24 cellular contexts compared by ENCODE assay signal in genomic region chr9:120303519-120303918, GRCh38.
"Had no signal": no experiment of that assay in that cellular context is flagged by ENCODE, and none has a peak within 500 bp of the region (broad histone marks: within the 10 kb centered on the region; RNA-seq: fewer than 3 reads in every experiment).

No MANE protein-coding gene starts in this region.

- DNase-seq: hippocampal formation; kidney; left colon; left lung; naive thymus-derived CD8-positive, alpha-beta T cell; nucleus accumbens; psoas muscle; right lobe of liver; stimulated activated CD4-positive, alpha-beta T cell treated with anti-CD3 and anti-CD28 coated beads, Interleukin-1b, Interleukin-23, amount 100 ng/mL, for 48 hours; stimulated activated CD4-positive, alpha-beta T cell treated with anti-CD3 and anti-CD28 coated beads, Interleukin-2, amount 100 ng/mL, for 48 hours; stimulated activated CD4-positive, alpha-beta T cell treated with anti-CD3 and anti-CD28 coated beads, Interleukin-4, amount 100 ng/mL, for 4 hours; stimulated activated CD8-positive, alpha-beta memory T cell treated with anti-CD3 and anti-CD28 coated beads, Interleukin-4, amount 100 ng/mL, for 48 hours; stimulated activated naive B cell treated with anti-CD40 and anti-IgM and Interleukin-4, amounts not matched to agents 10 μg/mL and 1 μg/mL and 100 μg/mL, for 72 hours; stimulated activated naive CD8-positive, alpha-beta T cell treated with anti-CD3 and anti-CD28 coated beads, Interleukin-15, Interleukin-2, amounts not matched to agents 100 U/mL and 50 U/mL, for 24 hours; stomach; testis; thyroid gland; transverse colon; upper lobe of left lung had no signal

- H3K27ac ChIP-seq: left lung, parathyroid adenoma, psoas muscle, right lobe of liver, stomach, testis, thyroid gland, transverse colon, upper lobe of left lung had no signal

- H3K9me3 ChIP-seq: left lung, psoas muscle, right lobe of liver, stomach, testis, thyroid gland, transverse colon, upper lobe of left lung had no signal

- H3K27me3 ChIP-seq: left lung, right lobe of liver, stomach, testis, thyroid gland, transverse colon, upper lobe of left lung had no signal

- H3K9me3 Mint-ChIP-seq: stimulated activated naive B cell treated with anti-CD40 and anti-IgM and Interleukin-4, amounts not matched to agents 10 μg/mL and 1 μg/mL and 100 μg/mL, for 72 hours had no signal

- H3K4me3 ChIP-seq: left lung, psoas muscle, right lobe of liver, smooth muscle cell, stomach, testis, thyroid gland, transverse colon, upper lobe of left lung had no signal

- H3K4me1 Mint-ChIP-seq: memory B cell; naive thymus-derived CD8-positive, alpha-beta T cell; nephron; neural crest cell; stimulated activated naive B cell treated with anti-CD40 and anti-IgM and Interleukin-4, amounts not matched to agents 10 μg/mL and 1 μg/mL and 100 μg/mL, for 72 hours had no signal

- H3K36me3 Mint-ChIP-seq: memory B cell; naive thymus-derived CD8-positive, alpha-beta T cell; stimulated activated naive B cell treated with anti-CD40 and anti-IgM and Interleukin-4, amounts not matched to agents 10 μg/mL and 1 μg/mL and 100 μg/mL, for 72 hours had no signal

- H3K4me3 Mint-ChIP-seq: memory B cell; naive thymus-derived CD8-positive, alpha-beta T cell; nephron; neural crest cell; stimulated activated naive B cell treated with anti-CD40 and anti-IgM and Interleukin-4, amounts not matched to agents 10 μg/mL and 1 μg/mL and 100 μg/mL, for 72 hours had no signal

- ATAC-seq: left colon; left lung; naive thymus-derived CD8-positive, alpha-beta T cell; psoas muscle; right lobe of liver; stimulated activated naive B cell treated with anti-CD40 and anti-IgM and Interleukin-4, amounts not matched to agents 10 μg/mL and 1 μg/mL and 100 μg/mL, for 72 hours; stimulated activated naive CD8-positive, alpha-beta T cell treated with anti-CD3 and anti-CD28 coated beads, Interleukin-15, Interleukin-2, amounts not matched to agents 100 U/mL and 50 U/mL, for 24 hours had no signal

- H3K27ac Mint-ChIP-seq: memory B cell; naive thymus-derived CD8-positive, alpha-beta T cell; nephron; stimulated activated naive B cell treated with anti-CD40 and anti-IgM and Interleukin-4, amounts not matched to agents 10 μg/mL and 1 μg/mL and 100 μg/mL, for 72 hours had no signal

- H3K36me3 ChIP-seq: left lung, right lobe of liver, stomach, thyroid gland, transverse colon, upper lobe of left lung had no signal

- H3K4me1 ChIP-seq: left lung, parathyroid adenoma, psoas muscle, right lobe of liver, stomach, testis, thyroid gland, transverse colon, upper lobe of left lung had no signal
